Comparison of ENCODE assay signal across 8 cellular contexts in the genomic region with DNA sequence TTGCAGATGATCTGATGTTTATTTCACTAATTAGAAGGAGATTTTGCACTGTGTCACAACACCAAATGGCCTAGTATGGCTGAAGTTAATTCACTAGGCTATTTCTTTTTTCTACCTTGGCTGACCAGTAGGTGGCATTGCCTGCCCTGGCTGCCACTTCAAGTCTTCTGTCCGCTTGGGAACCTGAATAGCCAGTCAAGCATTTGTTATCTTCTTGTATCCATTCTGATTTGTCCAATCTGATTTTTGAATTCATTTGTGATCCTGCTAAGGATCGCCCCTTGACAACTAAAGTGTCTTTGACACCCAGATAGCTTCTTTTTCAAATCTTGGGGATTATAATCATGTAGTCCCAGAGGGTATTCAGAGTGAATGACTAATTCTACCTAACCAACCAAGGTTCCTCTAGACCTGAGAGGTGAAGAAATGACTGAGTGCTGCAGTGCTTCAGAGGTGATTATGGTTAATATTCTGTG.
DNase-seq lines count a peak whose midpoint lies in the region; ATAC-seq and TF ChIP-seq lines count a peak whose summit lies in the region.

No MANE protein-coding gene starts in this region.

- H3K4ac ChIP-seq in mesenchymal stem cell (ENCODE audit: low read depth in 1 of 2, low read length in 2 of 2): no peak overlapping the region

- WGBS in endodermal cell (ENCODE audit: insufficient coverage in 1 of 2, insufficient read length in 1 of 2), 2 experiments: 6 to 16% methylated on average over 2 of the region's 2 CpGs
- 0% methylated on average over 1 of the region's 2 CpGs for WGBS in mesenchymal stem cell
- WGBS in tibial nerve, 2 donors: 8 to 10% methylated on average over 2 of the region's 2 CpGs

- H3K36me3 Mint-ChIP-seq in T-helper 2 cell treated with Interferon-gamma antibody and Interleukin-4, amounts not matched to agents 5 μg/mL and 100 μg/mL, for 36 hours (ENCODE audit: low read depth): no peaks in the 10 kb centered on the region
- H3K36me3 Mint-ChIP-seq in endodermal cell (ENCODE audit: low read depth): no peaks in the 10 kb centered on the region

- H2BK120ac ChIP-seq in mesenchymal stem cell (ENCODE audit: low read depth, low read length): no peak overlapping the region

- H3K18ac ChIP-seq in mesenchymal stem cell (ENCODE audit: low read depth in 1 of 2, low read length in 2 of 2): no peak overlapping the region

- H3K9me3 Mint-ChIP-seq in T-helper 2 cell treated with Interferon-gamma antibody and Interleukin-4, amounts not matched to agents 5 μg/mL and 100 μg/mL, for 36 hours: no peaks in the 10 kb centered on the region
- peaks cover 16% of the 10 kb centered on the region for H3K9me3 Mint-ChIP-seq in endodermal cell

- H3K4me2 ChIP-seq in mesenchymal stem cell (ENCODE audit: low read length, poor library complexity, severe bottlenecking): no peak overlapping the region

- TF ChIP-seq CTCF in C4-2B (conservative IDR thresholded peaks at IDR 0.05) (peak; percentile 97), endodermal cell (conservative IDR thresholded peaks at IDR 0.05) (peak; percentile 94), tibial nerve (IDR thresholded peaks at IDR 0.05) (peak; percentile 78 to 89 (median 82))

- H3K4me3 ChIP-seq in endodermal cell (ENCODE audit: low read length) (no peak overlapping the region), mesenchymal stem cell (ENCODE audit: insufficient read depth in 1 of 2, low read depth in 1 of 2, low read length in 2 of 2) (no peak overlapping the region), tibial nerve (no peak overlapping the region)

- no peak overlapping the region for H4K8ac ChIP-seq in mesenchymal stem cell (ENCODE audit: low read length)

- H3K36me3 ChIP-seq in endodermal cell (ENCODE audit: control insufficient read depth, insufficient read depth, low read length) (no peaks in the 10 kb centered on the region), mesenchymal stem cell (ENCODE audit: control insufficient read depth in 1 of 2, insufficient read depth in 2 of 2, low read depth in 1 of 2, low read length in 2 of 2) (no peaks in the 10 kb centered on the region), tibial nerve (no peaks in the 10 kb centered on the region)

- no peak overlapping the region for H3K4me3 Mint-ChIP-seq in T-helper 2 cell treated with Interferon-gamma antibody and Interleukin-4, amounts not matched to agents 5 μg/mL and 100 μg/mL, for 36 hours
- no peak overlapping the region for H3K4me3 Mint-ChIP-seq in endodermal cell

- H3K4me1 Mint-ChIP-seq in T-helper 2 cell treated with Interferon-gamma antibody and Interleukin-4, amounts not matched to agents 5 μg/mL and 100 μg/mL, for 36 hours (ENCODE audit: low read depth): peaks cover 18% of the 10 kb centered on the region
- peaks cover 12% of the 10 kb centered on the region for H3K4me1 Mint-ChIP-seq in endodermal cell

- ATAC-seq in GM18511 (IDR thresholded peaks at IDR 0.05; ENCODE audit: unreplicated experiment) (peak; percentile 72), HG02870 (IDR thresholded peaks at IDR 0.05; ENCODE audit: unreplicated experiment) (peak; percentile 75)

- H3K9ac ChIP-seq in endodermal cell (ENCODE audit: extremely low read depth, low read length, poor library complexity, severe bottlenecking): no peak overlapping the region
- H3K9ac ChIP-seq in mesenchymal stem cell (ENCODE audit: low read length): peak overlapping the region; percentile 55

- no peak overlapping the region for H2AK5ac ChIP-seq in mesenchymal stem cell (ENCODE audit: low read length, severe bottlenecking)

- no peak overlapping the region for H3K14ac ChIP-seq in mesenchymal stem cell (ENCODE audit: low read length in 2 of 2)

- peak in 1 of 2 donors; percentile 29 for TF ChIP-seq EP300 in tibial nerve (IDR thresholded peaks at IDR 0.05)

- H2BK12ac ChIP-seq in mesenchymal stem cell (ENCODE audit: low read length in 2 of 2): no peak overlapping the region

- peak; percentile 35 for DNase-seq in NCI-H1105 (lab: John Stamatoyannopoulos, UW)
- DNase-seq in T-helper 2 cell treated with Interferon-gamma antibody and Interleukin-4, amounts not matched to agents 5 μg/mL and 100 μg/mL, for 36 hours (ENCODE audit: low spot score): peak; percentile 14
- DNase-seq in endodermal cell: peak; percentile 73
- DNase-seq in mesenchymal stem cell: peak; percentile 65
- peak; percentile 19 to 73 for DNase-seq in tibial nerve (ENCODE audit: low spot score in 2 of 2)

- no peak overlapping the region for H2AFZ ChIP-seq in mesenchymal stem cell (ENCODE audit: low read depth, low read length)

- H3K4me1 ChIP-seq in endodermal cell (ENCODE audit: control insufficient read depth, insufficient read depth, low read length) (no peaks in the 10 kb centered on the region), mesenchymal stem cell (ENCODE audit: control insufficient read depth, insufficient read depth, low read depth, low read length) (no peaks in the 10 kb centered on the region), tibial nerve (no peaks in the 10 kb centered on the region)

- no peak for TF ChIP-seq POLR2A in tibial nerve (IDR thresholded peaks at IDR 0.05)

- no peak overlapping the region for H3K27ac Mint-ChIP-seq in T-helper 2 cell treated with Interferon-gamma antibody and Interleukin-4, amounts not matched to agents 5 μg/mL and 100 μg/mL, for 36 hours
- H3K27ac Mint-ChIP-seq in endodermal cell: no peak overlapping the region

- peaks cover 12% of the 10 kb centered on the region for H3K27me3 ChIP-seq in endodermal cell (ENCODE audit: control insufficient read depth, insufficient read depth, low read length, poor library complexity, severe bottlenecking)
- peaks cover 0 to 5% of the 10 kb centered on the region in 2 experiments for H3K27me3 ChIP-seq in mesenchymal stem cell (ENCODE audit: control insufficient read depth in 1 of 2, insufficient read depth in 1 of 2, low read length in 2 of 2)
- H3K27me3 ChIP-seq in tibial nerve: no peaks in the 10 kb centered on the region

- no peak overlapping the region for H2BK5ac ChIP-seq in mesenchymal stem cell (ENCODE audit: low read depth, low read length, poor library complexity, severe bottlenecking)

- H3K23ac ChIP-seq in mesenchymal stem cell (ENCODE audit: low read length in 2 of 2): no peak overlapping the region

- peaks cover 13% of the 10 kb centered on the region for H3K27me3 Mint-ChIP-seq in T-helper 2 cell treated with Interferon-gamma antibody and Interleukin-4, amounts not matched to agents 5 μg/mL and 100 μg/mL, for 36 hours (ENCODE audit: low read depth)
- H3K27me3 Mint-ChIP-seq in endodermal cell (ENCODE audit: insufficient read depth): peaks cover 55% of the 10 kb centered on the region

- peaks cover 13% of the 10 kb centered on the region for H3K9me3 ChIP-seq in endodermal cell (ENCODE audit: control insufficient read depth, low read length)
- no peaks in the 10 kb centered on the region for H3K9me3 ChIP-seq in mesenchymal stem cell (ENCODE audit: control insufficient read depth, low read length)
- no peaks in the 10 kb centered on the region for H3K9me3 ChIP-seq in tibial nerve

- no peak overlapping the region for H4K91ac ChIP-seq in mesenchymal stem cell (ENCODE audit: low read length)

- H3K27ac ChIP-seq in C4-2B (no peak overlapping the region), endodermal cell (ENCODE audit: low read depth, low read length) (no peak overlapping the region), mesenchymal stem cell (ENCODE audit: low read length, poor library complexity, severe bottlenecking) (no peak overlapping the region), tibial nerve (no peak overlapping the region)

- H3K79me1 ChIP-seq in mesenchymal stem cell (replicated peaks; ENCODE audit: low read length, poor library complexity, severe bottlenecking): no peaks in the 10 kb centered on the region

- no peak overlapping the region for H2BK15ac ChIP-seq in mesenchymal stem cell (ENCODE audit: low read depth, poor library complexity, severe bottlenecking)

Comparison
In these comparisons a context has a peak if more than half of its experiments do, and no peak if none do; other contexts are left out.
1. DNase-seq: peak in every context shown above with its lines; median percentile 73 in endodermal cell; 65 in mesenchymal stem cell; 46 in tibial nerve; 35 in NCI-H1105; 14 in T-helper 2 cell treated with Interferon-gamma antibody and Interleukin-4, amounts not matched to agents 5 μg/mL and 100 μg/mL, for 36 hours.